ENCODE assay signal across 1 cellular context in the genomic region with DNA sequence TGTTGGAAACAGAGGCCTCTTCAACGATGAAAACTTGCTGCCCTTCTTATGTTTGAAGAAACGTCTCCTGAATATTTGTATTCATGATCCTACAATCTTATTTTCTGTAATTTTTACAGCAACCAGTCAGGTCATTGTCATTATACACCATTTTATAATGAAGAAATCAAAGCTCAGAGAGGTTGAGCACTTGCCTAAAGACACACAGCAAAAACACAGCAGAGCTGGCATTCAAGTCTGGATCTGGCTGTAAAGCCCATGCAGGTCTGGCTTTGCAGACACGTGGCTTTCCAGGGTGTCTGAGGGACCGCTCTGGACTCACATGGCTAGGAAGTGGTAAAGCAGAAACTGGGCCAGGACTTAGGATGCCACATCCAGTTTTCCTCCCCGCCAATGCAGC.
TF ChIP-seq lines count a peak whose summit lies in the region.

No MANE protein-coding gene starts in this region.

TF ChIP-seq in K562, 482 proteins besides CTCF, POLR2A, EP300 and RAD21 (continued from another document):
- TF ChIP-seq GTF3C2 (IDR thresholded peaks at IDR 0.05; ENCODE audit: borderline replicate concordance, extremely low read depth, insufficient read length) (no peak), ZNF586 (CRISPR knock-in tag; conservative IDR thresholded peaks at IDR 0.05) (no peak), ZNF23 (CRISPR knock-in tag; IDR thresholded peaks at IDR 0.05) (no peak), NCOA1 (IDR thresholded peaks at IDR 0.05; ENCODE audit: low read depth) (no peak), PTRF (tag; IDR thresholded peaks at IDR 0.05) (no peak), ZFP36 (IDR thresholded peaks at IDR 0.05; ENCODE audit: low read depth, low read length, partially characterized antibody) (peak; percentile 88), KDM1A (IDR thresholded peaks at IDR 0.05) (peak; percentile 31 to 67; a peak in 3 of 4 replicates), SRSF9 (IDR thresholded peaks at IDR 0.05; ENCODE audit: borderline replicate concordance, low read depth, low read length) (no peak), BCOR (IDR thresholded peaks at IDR 0.05) (peak; percentile 83), NCOA4 (IDR thresholded peaks at IDR 0.05; ENCODE audit: partially characterized antibody) (no peak), RBM25 (IDR thresholded peaks at IDR 0.05; ENCODE audit: low read depth, low read length, severe bottlenecking) (peak; percentile 87), PTBP1 (IDR thresholded peaks at IDR 0.05; ENCODE audit: low read depth, low read length) (0 out of 2 replicates have a peak, but pooled peaks have one; percentile 44), FOXA1 (IDR thresholded peaks at IDR 0.05; ENCODE audit: borderline replicate concordance) (no peak), ZNF77 (CRISPR knock-in tag; IDR thresholded peaks at IDR 0.05) (no peak), BRD9 (IDR thresholded peaks at IDR 0.05; ENCODE audit: low read depth, partially characterized antibody) (peak; percentile 72), GATAD2B (IDR thresholded peaks at IDR 0.05; ENCODE audit: borderline replicate concordance) (no peak)
- TF ChIP-seq, protein P1, sequence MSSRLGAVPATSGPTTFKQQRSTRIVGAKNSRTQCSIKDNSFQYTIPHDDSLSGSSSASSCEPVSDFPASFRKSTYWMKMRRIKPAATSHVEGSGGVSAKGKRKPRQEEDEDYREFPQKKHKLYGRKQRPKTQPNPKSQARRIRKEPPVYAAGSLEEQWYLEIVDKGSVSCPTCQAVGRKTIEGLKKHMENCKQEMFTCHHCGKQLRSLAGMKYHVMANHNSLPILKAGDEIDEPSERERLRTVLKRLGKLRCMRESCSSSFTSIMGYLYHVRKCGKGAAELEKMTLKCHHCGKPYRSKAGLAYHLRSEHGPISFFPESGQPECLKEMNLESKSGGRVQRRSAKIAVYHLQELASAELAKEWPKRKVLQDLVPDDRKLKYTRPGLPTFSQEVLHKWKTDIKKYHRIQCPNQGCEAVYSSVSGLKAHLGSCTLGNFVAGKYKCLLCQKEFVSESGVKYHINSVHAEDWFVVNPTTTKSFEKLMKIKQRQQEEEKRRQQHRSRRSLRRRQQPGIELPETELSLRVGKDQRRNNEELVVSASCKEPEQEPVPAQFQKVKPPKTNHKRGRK (tag; IDR thresholded peaks at IDR 0.05), result no peak
- TF ChIP-seq, protein P2, sequence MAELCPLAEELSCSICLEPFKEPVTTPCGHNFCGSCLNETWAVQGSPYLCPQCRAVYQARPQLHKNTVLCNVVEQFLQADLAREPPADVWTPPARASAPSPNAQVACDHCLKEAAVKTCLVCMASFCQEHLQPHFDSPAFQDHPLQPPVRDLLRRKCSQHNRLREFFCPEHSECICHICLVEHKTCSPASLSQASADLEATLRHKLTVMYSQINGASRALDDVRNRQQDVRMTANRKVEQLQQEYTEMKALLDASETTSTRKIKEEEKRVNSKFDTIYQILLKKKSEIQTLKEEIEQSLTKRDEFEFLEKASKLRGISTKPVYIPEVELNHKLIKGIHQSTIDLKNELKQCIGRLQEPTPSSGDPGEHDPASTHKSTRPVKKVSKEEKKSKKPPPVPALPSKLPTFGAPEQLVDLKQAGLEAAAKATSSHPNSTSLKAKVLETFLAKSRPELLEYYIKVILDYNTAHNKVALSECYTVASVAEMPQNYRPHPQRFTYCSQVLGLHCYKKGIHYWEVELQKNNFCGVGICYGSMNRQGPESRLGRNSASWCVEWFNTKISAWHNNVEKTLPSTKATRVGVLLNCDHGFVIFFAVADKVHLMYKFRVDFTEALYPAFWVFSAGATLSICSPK (IDR thresholded peaks at IDR 0.05; ENCODE audit: borderline replicate concordance), result no peak
